17 cellular contexts compared by ENCODE assay signal in the genomic region with DNA sequence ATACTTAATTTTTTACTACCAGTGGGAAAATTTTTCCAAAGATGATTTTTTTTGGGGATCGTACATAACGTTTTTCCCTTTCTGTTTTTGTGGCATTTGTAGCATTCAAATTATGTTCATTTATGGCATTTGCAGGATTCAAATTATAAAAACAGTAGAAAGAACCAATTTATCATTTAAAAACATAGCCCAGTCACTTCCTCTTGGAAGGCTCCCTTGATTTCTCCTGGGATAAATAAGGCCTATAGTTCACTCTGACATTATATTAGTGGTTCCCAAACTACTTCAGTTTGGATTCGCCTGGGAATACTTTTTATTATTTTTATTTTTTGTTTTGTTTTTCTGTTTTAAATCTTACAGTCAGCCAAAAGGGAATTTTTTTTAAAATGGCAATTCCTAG. TPM values are rescaled to one million over a fixed set of nuclear protein-coding genes. Genes with fewer than 3 reads are reported as not detected.
"Had no signal": no experiment of that assay in that cellular context is flagged by ENCODE, and none has a peak within 500 bp of the region (broad histone marks: within the 10 kb centered on the region; RNA-seq: fewer than 3 reads in every experiment).

No MANE protein-coding gene starts in this region.

- H3K4me3 ChIP-seq: pancreas had no signal

- H3K9me3 ChIP-seq: pancreas had no signal

- H3K27me3 ChIP-seq: pancreas had no signal

- FAIRE-seq: pancreas, TTC549, urothelium cell line had no signal

- H3K36me3 ChIP-seq: pancreas had no signal

- ATAC-seq: activated CD8-positive, alpha-beta memory T cell treated with anti-CD3 and anti-CD28 coated beads, Interleukin-2, amount 10 ng/mL, durations not matched to agents 7 days and 5 days; naive thymus-derived CD8-positive, alpha-beta T cell; stimulated activated naive B cell treated with anti-CD40 and anti-IgM and Interleukin-4, amounts not matched to agents 10 μg/mL and 1 μg/mL and 100 μg/mL, for 72 hours; WTC11 had no signal

- DNase-seq: activated CD4-positive, alpha-beta memory T cell treated with anti-CD3 and anti-CD28 coated beads, Interleukin-2, amount 10 ng/mL, durations not matched to agents 7 days and 5 days; activated CD4-positive, alpha-beta T cell treated with anti-CD3 and anti-CD28 coated beads for 4 hours; activated CD8-positive, alpha-beta memory T cell treated with anti-CD3 and anti-CD28 coated beads, Interleukin-2, amount 10 ng/mL, durations not matched to agents 7 days and 5 days; activated naive CD4-positive, alpha-beta T cell treated with Interleukin-2 at 50 U/mL for 16 hours; effector CD8-positive, alpha-beta T cell; foreskin melanocyte; head of caudate nucleus; immature natural killer cell; kidney glomerular epithelial cell; mesendoderm; naive thymus-derived CD8-positive, alpha-beta T cell; pancreas; stimulated activated naive B cell treated with anti-CD40 and anti-IgM and Interleukin-4, amounts not matched to agents 10 μg/mL and 1 μg/mL and 100 μg/mL, for 72 hours had no signal

RNA-seq across cellular contexts. Expression of a gene that starts 28.7 kb away (rescaled TPM):
- total RNA-seq: activated CD4-positive, alpha-beta memory T cell treated with anti-CD3 and anti-CD28 coated beads, Interleukin-2, amount 10 ng/mL, durations not matched to agents 7 days and 5 days; activated CD8-positive, alpha-beta memory T cell treated with anti-CD3 and anti-CD28 coated beads, Interleukin-2, amount 10 ng/mL, durations not matched to agents 7 days and 5 days; activated T-helper 2 cell treated with anti-CD3 and anti-CD28 coated beads, Interferon-gamma antibody, Interleukin-2, Interleukin-4, amounts not matched to agents 10 μg/mL and 5 μg/mL and 100 μg/mL, durations not matched to agents 14 hours and 24 hours and 36 hours; naive thymus-derived CD8-positive, alpha-beta T cell; WTC11 had no signal
